14 cellular contexts compared by ENCODE assay signal in the genomic region with DNA sequence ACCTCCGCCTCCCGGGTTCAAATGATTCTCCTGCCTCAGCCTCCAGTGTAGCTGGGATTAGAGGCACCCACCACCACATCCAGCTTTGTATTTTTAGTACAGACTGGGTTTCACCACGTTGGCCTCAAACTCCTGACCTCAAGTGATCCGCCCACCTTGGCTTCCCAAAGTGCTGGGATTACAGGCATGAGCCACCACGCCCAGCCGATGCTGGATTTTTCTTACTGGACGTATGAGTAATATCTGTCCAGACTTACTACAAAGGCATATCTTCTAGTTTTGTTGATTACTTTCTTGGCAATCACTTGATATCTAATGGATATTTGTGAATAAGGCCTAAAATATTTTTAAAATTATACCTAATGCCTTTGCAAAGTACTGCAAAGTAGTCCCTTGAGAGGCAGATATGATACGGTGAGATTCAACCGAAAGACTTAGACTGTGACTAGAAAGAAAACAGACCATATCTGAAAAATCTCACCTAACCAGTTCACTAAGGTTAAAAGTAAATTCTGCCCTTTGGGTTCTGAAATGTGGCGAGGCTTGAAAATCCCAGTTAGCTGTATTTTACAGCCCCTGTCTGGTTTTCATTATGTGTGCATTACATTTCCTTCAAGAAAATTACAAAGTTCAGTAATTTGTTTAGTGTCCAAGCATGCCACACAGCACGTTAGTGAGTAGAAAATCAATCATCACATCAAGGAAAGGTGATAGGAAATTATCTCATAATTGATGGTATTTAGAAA.
DNase-seq lines count a peak whose midpoint lies in the region; ATAC-seq and TF ChIP-seq lines count a peak whose summit lies in the region.
"Had no signal": no experiment of that assay in that cellular context is flagged by ENCODE, and none has a peak within 500 bp of the region (broad histone marks: within the 10 kb centered on the region; RNA-seq: fewer than 3 reads in every experiment).

No MANE protein-coding gene starts in this region.

- no peaks in the 10 kb centered on the region for H3K9me3 ChIP-seq in KOPT-K1 (ENCODE audit: insufficient read depth, low read length, poor library complexity, severe bottlenecking)

- no peak for ATAC-seq in GM19328 (IDR thresholded peaks at IDR 0.05; ENCODE audit: unreplicated experiment)
- ATAC-seq in activated CD4-positive, alpha-beta T cell treated with anti-CD3 and anti-CD28 coated beads for 36 hours = no peak
- ATAC-seq: effector memory CD8-positive, alpha-beta T cell had no signal

- H3K27me3 Mint-ChIP-seq in MCF 10A (ENCODE audit: insufficient read depth, unreplicated experiment) = no peaks in the 10 kb centered on the region
- H3K27me3 Mint-ChIP-seq in type B pancreatic cell = no peaks in the 10 kb centered on the region
- no peaks in the 10 kb centered on the region for H3K27me3 Mint-ChIP-seq in activated CD4-positive, alpha-beta T cell treated with anti-CD3 and anti-CD28 coated beads for 36 hours
- H3K27me3 Mint-ChIP-seq: brain; CD8-positive, alpha-beta memory T cell; effector memory CD8-positive, alpha-beta T cell; stimulated activated naive CD8-positive, alpha-beta T cell treated with anti-CD3 and anti-CD28 coated beads, Interleukin-15, Interleukin-2, amounts not matched to agents 100 ng/mL and 50 ng/mL, for 24 hours had no signal

- H3K4me3 Mint-ChIP-seq in MCF 10A (ENCODE audit: unreplicated experiment) (no peak overlapping the region), type B pancreatic cell (peak overlapping the region; percentile 44)
- H3K4me3 Mint-ChIP-seq in activated CD4-positive, alpha-beta T cell treated with anti-CD3 and anti-CD28 coated beads for 36 hours = no peak overlapping the region
- H3K4me3 Mint-ChIP-seq: brain; CD8-positive, alpha-beta memory T cell; effector memory CD8-positive, alpha-beta T cell; nephron progenitor cell; stimulated activated naive CD8-positive, alpha-beta T cell treated with anti-CD3 and anti-CD28 coated beads, Interleukin-15, Interleukin-2, amounts not matched to agents 100 ng/mL and 50 ng/mL, for 24 hours had no signal

- H3K27ac ChIP-seq in KOPT-K1 (ENCODE audit: low read depth, low read length, poor library complexity, severe bottlenecking) = peak overlapping the region; percentile 16

- H3K36me3 Mint-ChIP-seq in MCF 10A (ENCODE audit: insufficient read depth, unreplicated experiment) = no peaks in the 10 kb centered on the region
- peaks cover 4% of the 10 kb centered on the region for H3K36me3 Mint-ChIP-seq in type B pancreatic cell
- H3K36me3 Mint-ChIP-seq in activated CD4-positive, alpha-beta T cell treated with anti-CD3 and anti-CD28 coated beads for 36 hours (ENCODE audit: low read depth) = peaks cover 2% of the 10 kb centered on the region

- CTCF ChIA-PET in MCF 10A (lab: Yijun Ruan, JAX) = interaction anchor here (0.6 to 1.2 kb wide), 3 partner anchors 10 to 182 kb away, joined by 3 to 4 read pairs (median 4); no protein-coding TSS in a partner anchor
- CTCF ChIA-PET in activated CD4-positive, alpha-beta T cell treated with anti-CD3 and anti-CD28 coated beads for 36 hours (lab: Charles Lee) = interaction anchor here (3.0 kb wide), 1 partner anchor 156 kb away, joined by 9 read pairs; no protein-coding TSS in a partner anchor

- no TSS peak for BruUV-seq in MCF 10A (replicated peaks; lab: Mats Ljungman, UMichigan)

- H3K36me3 ChIP-seq in KOPT-K1 (ENCODE audit: insufficient read depth, low read length) = peaks cover 31% of the 10 kb centered on the region

- H3K27ac Mint-ChIP-seq in MCF 10A (ENCODE audit: low read depth, unreplicated experiment) (no peak overlapping the region), type B pancreatic cell (peak overlapping the region; percentile 69)
- no peak overlapping the region for H3K27ac Mint-ChIP-seq in activated CD4-positive, alpha-beta T cell treated with anti-CD3 and anti-CD28 coated beads for 36 hours
- H3K27ac Mint-ChIP-seq: CD8-positive, alpha-beta memory T cell; effector memory CD8-positive, alpha-beta T cell; stimulated activated naive CD8-positive, alpha-beta T cell treated with anti-CD3 and anti-CD28 coated beads, Interleukin-15, Interleukin-2, amounts not matched to agents 100 ng/mL and 50 ng/mL, for 24 hours had no signal

- peak; percentile 24 for DNase-seq in MCF 10A (ENCODE audit: unreplicated experiment)
- peak; percentile 7 for DNase-seq in left kidney (ENCODE audit: low read depth, low spot score)
- DNase-seq in type B pancreatic cell (ENCODE audit: extremely low spot score, unreplicated experiment) = no peak
- DNase-seq in activated CD4-positive, alpha-beta T cell treated with anti-CD3 and anti-CD28 coated beads for 36 hours = no peak
- DNase-seq in ureter (ENCODE audit: low spot score) = no peak
- DNase-seq in superior temporal gyrus (ENCODE audit: extremely low spot score) = no peak
- DNase-seq: activated effector memory CD4-positive, alpha-beta T cell treated with anti-CD3 and anti-CD28 coated beads, Interleukin-2, amount 50 U/mL, for 16 hours; CD8-positive, alpha-beta memory T cell; effector memory CD8-positive, alpha-beta T cell; nephron progenitor cell had no signal

- intact Hi-C loops in MCF 10A (cut with micrococcal nuclease) = no loop called here
- intact Hi-C loops in activated CD4-positive, alpha-beta T cell treated with anti-CD3 and anti-CD28 coated beads for 36 hours (cut with DNase I, micrococcal nuclease) = no loop called here

- POLR2A ChIA-PET in MCF 10A (lab: Yijun Ruan, JAX) = no interaction called here
- POLR2A ChIA-PET in activated CD4-positive, alpha-beta T cell treated with anti-CD3 and anti-CD28 coated beads for 36 hours (lab: Charles Lee) = no interaction called here

- no peak for TF ChIP-seq CTCF in MCF 10A (IDR thresholded peaks at IDR 0.05; ENCODE audit: unreplicated experiment)
- TF ChIP-seq CTCF in type B pancreatic cell (conservative IDR thresholded peaks at IDR 0.05) = no peak

- H3K9me3 Mint-ChIP-seq in MCF 10A (ENCODE audit: unreplicated experiment) (no peaks in the 10 kb centered on the region), type B pancreatic cell (no peaks in the 10 kb centered on the region)
- H3K9me3 Mint-ChIP-seq in activated CD4-positive, alpha-beta T cell treated with anti-CD3 and anti-CD28 coated beads for 36 hours (ENCODE audit: low read depth) = no peaks in the 10 kb centered on the region
- H3K9me3 Mint-ChIP-seq: brain; CD8-positive, alpha-beta memory T cell; effector memory CD8-positive, alpha-beta T cell; nephron progenitor cell; stimulated activated naive CD8-positive, alpha-beta T cell treated with anti-CD3 and anti-CD28 coated beads, Interleukin-15, Interleukin-2, amounts not matched to agents 100 ng/mL and 50 ng/mL, for 24 hours had no signal

- H3K4me1 Mint-ChIP-seq in MCF 10A (ENCODE audit: insufficient read depth, unreplicated experiment) (peaks cover 23% of the 10 kb centered on the region), type B pancreatic cell (ENCODE audit: unreplicated experiment) (peaks cover 56% of the 10 kb centered on the region)
- peaks cover 21% of the 10 kb centered on the region for H3K4me1 Mint-ChIP-seq in activated CD4-positive, alpha-beta T cell treated with anti-CD3 and anti-CD28 coated beads for 36 hours

Comparison
In these comparisons a context has a peak if more than half of its experiments do, and no peak if none do; other contexts are left out.
1. DNase-seq: peak in MCF 10A (single experiment) and left kidney (single experiment); none in type B pancreatic cell (single experiment), activated CD4-positive, alpha-beta T cell treated with anti-CD3 and anti-CD28 coated beads for 36 hours (single experiment), ureter (single experiment) and superior temporal gyrus (single experiment).